ENCODE assay signal across 22 cellular contexts in genomic region chr10:1670541-1671365, GRCh38.
"Had no signal": no experiment of that assay in that cellular context is flagged by ENCODE, and none has a peak within 500 bp of the region (broad histone marks: within the 10 kb centered on the region; RNA-seq: fewer than 3 reads in every experiment).

No MANE protein-coding gene starts in this region.

- H3K9me3 ChIP-seq: left ventricle myocardium inferior, neutrophil, ovary, psoas muscle, right atrium auricular region, upper lobe of left lung had no signal

- H3K36me3 Mint-ChIP-seq: natural killer cell had no signal

- H3K4me3 ChIP-seq: left ventricle myocardium inferior, ovary, psoas muscle, right atrium auricular region, upper lobe of left lung had no signal

- FAIRE-seq: endothelial cell of umbilical vein had no signal

- H3K4me1 ChIP-seq: left ventricle myocardium inferior, psoas muscle, right atrium auricular region, upper lobe of left lung had no signal

- H3K4me1 Mint-ChIP-seq: natural killer cell had no signal

- H3K27ac ChIP-seq: left ventricle myocardium inferior, neutrophil, ovary, psoas muscle, right atrium auricular region, upper lobe of left lung, VCaP had no signal

- H3K9me3 Mint-ChIP-seq: activated naive CD8-positive, alpha-beta T cell treated with anti-CD3 and anti-CD28 coated beads, Interleukin-2, amount 50 U/mL, for 24 hours; activated T-helper 1 cell treated with anti-CD3 and anti-CD28 coated beads, Interleukin-12 subunit alpha, Interleukin-12 subunit beta, Interleukin-2, Interleukin-4 antibody, amounts not matched to agents 30 ng/mL and 10 ng/mL and 1 ng/mL, durations not matched to agents 14 hours and 24 hours and 36 hours; natural killer cell had no signal

- DNase-seq: activated CD4-positive, alpha-beta T cell treated with anti-CD3 and anti-CD28 coated beads, Interleukin-2, amount 50 U/mL, for 1 hour; activated CD4-positive, CD25-positive, alpha-beta regulatory T cell treated with anti-CD3 and anti-CD28 coated beads, Interleukin-2, amount 50 U/mL, for 72 hours; activated CD8-positive, alpha-beta T cell treated with anti-CD3 and anti-CD28 coated beads, Interleukin-2, amount 10 ng/mL, durations not matched to agents 7 days and 5 days; activated gamma-delta T cell; activated naive CD4-positive, alpha-beta T cell treated with anti-CD3 and anti-CD28 coated beads, Interleukin-2, amount 50 U/mL, for 16 hours; activated naive CD8-positive, alpha-beta T cell treated with anti-CD3 and anti-CD28 coated beads, Interleukin-2, amount 50 U/mL, for 24 hours; effector CD4-positive, alpha-beta T cell; left ventricle myocardium inferior; mammary epithelial cell; midbrain; natural killer cell; ovary; psoas muscle; stimulated activated CD4-positive, alpha-beta T cell treated with anti-CD3 and anti-CD28 coated beads, Interleukin-4, amount 100 ng/mL, for 24 hours; stimulated activated naive CD8-positive, alpha-beta T cell treated with anti-CD3 and anti-CD28 coated beads, Interleukin-15, Interleukin-2, amounts not matched to agents 100 U/mL and 50 U/mL, for 24 hours; T-helper 2 cell; upper lobe of left lung had no signal

- ATAC-seq: activated CD8-positive, alpha-beta T cell treated with anti-CD3 and anti-CD28 coated beads, Interleukin-2, amount 10 ng/mL, durations not matched to agents 7 days and 5 days; activated naive CD8-positive, alpha-beta T cell treated with anti-CD3 and anti-CD28 coated beads, Interleukin-2, amount 50 U/mL, for 24 hours; psoas muscle; stimulated activated naive CD8-positive, alpha-beta T cell treated with anti-CD3 and anti-CD28 coated beads, Interleukin-15, Interleukin-2, amounts not matched to agents 100 U/mL and 50 U/mL, for 24 hours had no signal

- H3K36me3 ChIP-seq: left ventricle myocardium inferior, neutrophil, ovary, right atrium auricular region, upper lobe of left lung had no signal

- H3K27ac Mint-ChIP-seq: activated CD8-positive, alpha-beta T cell treated with anti-CD3 and anti-CD28 coated beads, Interleukin-2, amount 10 ng/mL, durations not matched to agents 7 days and 5 days; activated naive CD8-positive, alpha-beta T cell treated with anti-CD3 and anti-CD28 coated beads, Interleukin-2, amount 50 U/mL, for 24 hours; activated T-helper 1 cell treated with anti-CD3 and anti-CD28 coated beads, Interleukin-12 subunit alpha, Interleukin-12 subunit beta, Interleukin-2, Interleukin-4 antibody, amounts not matched to agents 30 ng/mL and 10 ng/mL and 1 ng/mL, durations not matched to agents 14 hours and 24 hours and 36 hours; natural killer cell had no signal

- H3K4me3 Mint-ChIP-seq: activated CD8-positive, alpha-beta T cell treated with anti-CD3 and anti-CD28 coated beads, Interleukin-2, amount 10 ng/mL, durations not matched to agents 7 days and 5 days; activated naive CD8-positive, alpha-beta T cell treated with anti-CD3 and anti-CD28 coated beads, Interleukin-2, amount 50 U/mL, for 24 hours; activated T-helper 1 cell treated with anti-CD3 and anti-CD28 coated beads, Interleukin-12 subunit alpha, Interleukin-12 subunit beta, Interleukin-2, Interleukin-4 antibody, amounts not matched to agents 30 ng/mL and 10 ng/mL and 1 ng/mL, durations not matched to agents 14 hours and 24 hours and 36 hours; natural killer cell had no signal

- H3K27me3 ChIP-seq: neutrophil, ovary, right atrium auricular region, upper lobe of left lung had no signal
